1 cellular context compared by ENCODE assay signal in the genomic region with DNA sequence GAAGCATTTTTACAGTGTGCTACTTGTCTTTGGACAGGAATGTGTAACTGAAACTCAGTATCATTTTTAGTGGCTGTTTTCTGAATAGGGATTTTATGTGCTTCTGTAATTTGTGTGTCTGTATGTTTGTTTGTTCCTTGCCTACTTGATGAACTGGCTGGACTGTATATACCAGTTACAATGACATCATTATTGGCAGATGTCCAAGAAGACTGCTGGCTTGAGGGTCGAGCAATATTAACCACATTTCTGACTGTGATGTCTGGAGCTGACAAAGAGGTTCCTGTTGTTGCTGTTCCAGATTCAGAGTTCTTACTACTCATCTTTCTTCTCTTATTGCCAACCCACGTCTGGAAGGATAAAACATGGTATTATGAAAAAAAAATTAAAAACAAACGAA.
TF ChIP-seq lines count a peak whose summit lies in the region.

No MANE protein-coding gene starts in this region.

TF ChIP-seq in HEK293, 187 proteins besides CTCF, POLR2A, EP300 and RAD21 (continued from another document):
- TF ChIP-seq, protein P1, sequence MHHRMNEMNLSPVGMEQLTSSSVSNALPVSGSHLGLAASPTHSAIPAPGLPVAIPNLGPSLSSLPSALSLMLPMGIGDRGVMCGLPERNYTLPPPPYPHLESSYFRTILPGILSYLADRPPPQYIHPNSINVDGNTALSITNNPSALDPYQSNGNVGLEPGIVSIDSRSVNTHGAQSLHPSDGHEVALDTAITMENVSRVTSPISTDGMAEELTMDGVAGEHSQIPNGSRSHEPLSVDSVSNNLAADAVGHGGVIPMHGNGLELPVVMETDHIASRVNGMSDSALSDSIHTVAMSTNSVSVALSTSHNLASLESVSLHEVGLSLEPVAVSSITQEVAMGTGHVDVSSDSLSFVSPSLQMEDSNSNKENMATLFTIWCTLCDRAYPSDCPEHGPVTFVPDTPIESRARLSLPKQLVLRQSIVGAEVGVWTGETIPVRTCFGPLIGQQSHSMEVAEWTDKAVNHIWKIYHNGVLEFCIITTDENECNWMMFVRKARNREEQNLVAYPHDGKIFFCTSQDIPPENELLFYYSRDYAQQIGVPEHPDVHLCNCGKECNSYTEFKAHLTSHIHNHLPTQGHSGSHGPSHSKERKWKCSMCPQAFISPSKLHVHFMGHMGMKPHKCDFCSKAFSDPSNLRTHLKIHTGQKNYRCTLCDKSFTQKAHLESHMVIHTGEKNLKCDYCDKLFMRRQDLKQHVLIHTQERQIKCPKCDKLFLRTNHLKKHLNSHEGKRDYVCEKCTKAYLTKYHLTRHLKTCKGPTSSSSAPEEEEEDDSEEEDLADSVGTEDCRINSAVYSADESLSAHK (tag by site-specific recombination; IDR thresholded peaks at IDR 0.05) = no peak
